In genomic region chr5:62233083-62234046, GRCh38 we compare ENCODE assay signal across 8 cellular contexts.
DNase-seq lines count a peak whose midpoint lies in the region; ATAC-seq, FAIRE-seq and TF ChIP-seq lines count a peak whose summit lies in the region.
"Not testable (repeated sequence)": the region's sequence is repeated elsewhere in the genome, so short reads cannot be mapped to it uniquely, and the experiment has no call there.

No MANE protein-coding gene starts in this region.

- not testable (repeated sequence) for TF ChIP-seq CTCF in astrocyte of the spinal cord (IDR thresholded peaks at IDR 0.05; ENCODE audit: low read depth, low read length)

- ATAC-seq in GM19463 (IDR thresholded peaks at IDR 0.05; ENCODE audit: unreplicated experiment), result peak; percentile 80
- peak; percentile 88 for ATAC-seq in HG02759 (IDR thresholded peaks at IDR 0.05; ENCODE audit: unreplicated experiment)
- peak; percentile 53 for ATAC-seq in HG03520 (IDR thresholded peaks at IDR 0.05; ENCODE audit: unreplicated experiment)
- ATAC-seq in Right ventricle myocardium superior (ENCODE audit: poor library complexity), result peak; percentile 48

- intact Hi-C loops in Right ventricle myocardium superior (cut with DNase I), result not testable (repeated sequence)

- H3K4me3 ChIP-seq in astrocyte of the spinal cord (ENCODE audit: low read depth, low read length); skeletal muscle cell (ENCODE audit: low read depth, low read length): not testable (repeated sequence)

- FAIRE-seq in RCC 7860 (lab: Jason Lieb, UNC), result peak; percentile 24

- peak; percentile 68 for DNase-seq in ELR (ENCODE audit: low read depth)
- peak; percentile 28 for DNase-seq in RCC 7860 (ENCODE audit: low spot score)
- DNase-seq in astrocyte of the spinal cord (ENCODE audit: low read depth, low spot score), result peak; percentile 32
- not testable (repeated sequence) for DNase-seq in Right ventricle myocardium superior
- peak; percentile 16 for DNase-seq in skeletal muscle cell (ENCODE audit: low read depth)

- in situ Hi-C loops in astrocyte of the spinal cord (cut with HindIII; ENCODE audit: low sequenced_read_pairs), result not testable (repeated sequence)
